23 cellular contexts compared by ENCODE assay signal in the genomic region with DNA sequence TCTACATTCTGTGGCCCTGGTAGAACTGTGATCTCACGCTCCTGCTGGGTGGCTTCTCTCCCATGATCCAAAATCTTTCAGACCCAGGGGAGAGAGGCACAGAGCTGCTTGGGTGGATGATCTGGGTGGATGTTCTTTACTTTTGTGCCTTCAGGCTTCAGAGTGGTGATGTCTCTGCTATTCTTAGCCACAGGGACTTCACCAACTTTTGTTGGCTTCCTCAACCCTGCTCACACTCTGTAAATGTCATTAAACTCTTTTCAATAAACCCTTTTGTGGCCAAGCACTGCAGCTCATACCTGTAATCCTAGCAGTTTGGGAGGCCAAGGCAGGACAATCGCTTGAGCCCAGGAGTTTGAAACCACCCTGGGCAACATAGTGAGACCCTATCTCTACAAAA. TPM values are rescaled to one million over a fixed set of nuclear protein-coding genes. Genes with fewer than 3 reads are reported as not detected.
DNase-seq lines count a peak whose midpoint lies in the region; ATAC-seq and TF ChIP-seq lines count a peak whose summit lies in the region.
"Had no signal": no experiment of that assay in that cellular context is flagged by ENCODE, and none has a peak within 500 bp of the region (broad histone marks: within the 10 kb centered on the region; RNA-seq: fewer than 3 reads in every experiment).

No MANE protein-coding gene starts in this region.

- no peak overlapping the region for H3K4me3 ChIP-seq in upper lobe of right lung
- H3K4me3 ChIP-seq: A549, BLaER1, GM23248 had no signal

- H3K79me1 ChIP-seq in H9 (ENCODE audit: insufficient read depth, low read depth, low read length, poor library complexity, severe bottlenecking) = no peaks in the 10 kb centered on the region

- H4K5ac ChIP-seq in H9 (ENCODE audit: insufficient read length, low read depth, low read length) = no peak overlapping the region

- no peak overlapping the region for H3T11ph ChIP-seq in H9 (ENCODE audit: low read length)

- no peak overlapping the region for H3K56ac ChIP-seq in H9 (ENCODE audit: insufficient read length, low read depth, low read length)

- H3K4me3 Mint-ChIP-seq in dendritic cell treated with granulocyte-macrophage colony-stimulating factor and Interleukin-4, amounts not matched to agents 40 ng/mL and 50 ng/mL, for 4 days = no peak overlapping the region
- H3K4me3 Mint-ChIP-seq in stimulated activated effector memory CD8-positive, alpha-beta T cell treated with anti-CD3 and anti-CD28 coated beads, Interleukin-12 subunit alpha, Interleukin-12 subunit beta, amount 100 ng/mL, for 72 hours = no peak overlapping the region
- H3K4me3 Mint-ChIP-seq in H9 = no peak overlapping the region
- H3K4me3 Mint-ChIP-seq: CD14-positive monocyte; CD4-positive, alpha-beta memory T cell; HFFc6 had no signal

- H3K4me1 Mint-ChIP-seq in dendritic cell treated with granulocyte-macrophage colony-stimulating factor and Interleukin-4, amounts not matched to agents 40 ng/mL and 50 ng/mL, for 4 days (ENCODE audit: low read depth) = peaks cover 49% of the 10 kb centered on the region
- no peaks in the 10 kb centered on the region for H3K4me1 Mint-ChIP-seq in stimulated activated effector memory CD8-positive, alpha-beta T cell treated with anti-CD3 and anti-CD28 coated beads, Interleukin-12 subunit alpha, Interleukin-12 subunit beta, amount 100 ng/mL, for 72 hours
- no peaks in the 10 kb centered on the region for H3K4me1 Mint-ChIP-seq in H9
- H3K4me1 Mint-ChIP-seq: CD4-positive, alpha-beta memory T cell had no signal

- no peak overlapping the region for H3K14ac ChIP-seq in H9 (ENCODE audit: insufficient read depth, low read length)

- H3K4me2 ChIP-seq in H9 (ENCODE audit: insufficient read depth, insufficient read length, low read length) = no peak overlapping the region
- H3K4me2 ChIP-seq: A549, BLaER1 had no signal

- intact Hi-C loops in dendritic cell treated with granulocyte-macrophage colony-stimulating factor and Interleukin-4, amounts not matched to agents 40 ng/mL and 50 ng/mL, for 4 days (cut with micrococcal nuclease) = no loop called here
- intact Hi-C loops in upper lobe of right lung (cut with DNase I) = no loop called here

- H2AFZ ChIP-seq in H9 (ENCODE audit: low read length) = no peak overlapping the region
- H2AFZ ChIP-seq: GM23248 had no signal

- no CpG with 5 or more reads among the region's 2 CpGs for WGBS in H9 (ENCODE audit: extremely low coverage, insufficient read length, low lambda C conversion rate)

- no peak for ATAC-seq in stimulated activated effector memory CD8-positive, alpha-beta T cell treated with anti-CD3 and anti-CD28 coated beads, Interleukin-12 subunit alpha, Interleukin-12 subunit beta, amount 100 ng/mL, for 72 hours
- no peak for ATAC-seq in GM18517 (IDR thresholded peaks at IDR 0.05; ENCODE audit: unreplicated experiment)
- no peak for ATAC-seq in upper lobe of right lung
- ATAC-seq: A549, HCT116, HepG2 had no signal

- H3K79me2 ChIP-seq in H9 (ENCODE audit: insufficient read depth, low read length) = no peaks in the 10 kb centered on the region

- no peak overlapping the region for H4K8ac ChIP-seq in H9 (replicated peaks; ENCODE audit: insufficient read length, low read depth, low read length)

- no peak overlapping the region for H3K4ac ChIP-seq in H9 (ENCODE audit: low read depth, low read length)

- no peaks in the 10 kb centered on the region for H3K27me3 Mint-ChIP-seq in dendritic cell treated with granulocyte-macrophage colony-stimulating factor and Interleukin-4, amounts not matched to agents 40 ng/mL and 50 ng/mL, for 4 days
- peaks cover 40% of the 10 kb centered on the region for H3K27me3 Mint-ChIP-seq in H9 (ENCODE audit: low read depth)
- H3K27me3 Mint-ChIP-seq: CD4-positive, alpha-beta memory T cell had no signal

- H2BK12ac ChIP-seq in H9 (ENCODE audit: insufficient read length, low read depth, low read length) = no peak overlapping the region

- H3K9me3 Mint-ChIP-seq in dendritic cell treated with granulocyte-macrophage colony-stimulating factor and Interleukin-4, amounts not matched to agents 40 ng/mL and 50 ng/mL, for 4 days = peaks cover 16% of the 10 kb centered on the region
- H3K9me3 Mint-ChIP-seq in stimulated activated effector memory CD8-positive, alpha-beta T cell treated with anti-CD3 and anti-CD28 coated beads, Interleukin-12 subunit alpha, Interleukin-12 subunit beta, amount 100 ng/mL, for 72 hours = peaks cover 9% of the 10 kb centered on the region
- H3K9me3 Mint-ChIP-seq in H9 = peaks cover 24 to 25% of the 10 kb centered on the region in 2 experiments

- H3K27me3 ChIP-seq in H9 (ENCODE audit: insufficient read depth, low read length) (no peaks in the 10 kb centered on the region; the same call in 1 of the 2 replicates), upper lobe of right lung (no peaks in the 10 kb centered on the region)
- H3K27me3 ChIP-seq: BLaER1 had no signal

- H3K27ac ChIP-seq in H9 (ENCODE audit: insufficient read length, low read depth, low read length) (no peak overlapping the region), upper lobe of right lung (no peak overlapping the region)
- H3K27ac ChIP-seq: 22Rv1, A549, BLaER1, GM23248 had no signal

- H3K23me2 ChIP-seq in H9 (ENCODE audit: insufficient read length, low read depth, low read length, poor library complexity, severe bottlenecking) = no peaks in the 10 kb centered on the region

- H3K9me3 ChIP-seq in H9 (ENCODE audit: control insufficient read depth, low read depth, low read length) (no peaks in the 10 kb centered on the region), upper lobe of right lung (no peaks in the 10 kb centered on the region)

- no peak overlapping the region for H3K9ac ChIP-seq in H9 (ENCODE audit: extremely low read depth, insufficient read length, low read length)
- H3K9ac ChIP-seq: BLaER1, GM23248 had no signal

- H3K4me1 ChIP-seq in H9 (ENCODE audit: insufficient read depth, low read length) (no peaks in the 10 kb centered on the region), upper lobe of right lung (no peaks in the 10 kb centered on the region)
- H3K4me1 ChIP-seq: A549, BLaER1 had no signal

- no peaks in the 10 kb centered on the region for H4K20me1 ChIP-seq in H9 (ENCODE audit: control insufficient read depth, insufficient read depth, insufficient read length)
- H4K20me1 ChIP-seq: BLaER1 had no signal

- H3K18ac ChIP-seq in H9 (ENCODE audit: insufficient read length, low read depth, low read length) = no peak overlapping the region

- H2BK5ac ChIP-seq in H9 (ENCODE audit: insufficient read length, low read length) = no peak overlapping the region

- H3K36me3 Mint-ChIP-seq in dendritic cell treated with granulocyte-macrophage colony-stimulating factor and Interleukin-4, amounts not matched to agents 40 ng/mL and 50 ng/mL, for 4 days (ENCODE audit: low read depth) = peaks cover 85% of the 10 kb centered on the region
- H3K36me3 Mint-ChIP-seq in stimulated activated effector memory CD8-positive, alpha-beta T cell treated with anti-CD3 and anti-CD28 coated beads, Interleukin-12 subunit alpha, Interleukin-12 subunit beta, amount 100 ng/mL, for 72 hours = peaks cover 6% of the 10 kb centered on the region
- peaks cover 2 to 10% (median 6%) of the 10 kb centered on the region in 3 experiments; a peak in 4 of 7 replicates for H3K36me3 Mint-ChIP-seq in H9 (ENCODE audit: insufficient read depth in 1 of 3, low read depth in 3 of 3)
- H3K36me3 Mint-ChIP-seq: IgD-negative memory B cell had no signal

- no peak overlapping the region for H3K23ac ChIP-seq in H9 (ENCODE audit: insufficient read length, low read depth, low read length)

- H2BK120ac ChIP-seq in H9 (ENCODE audit: low read depth, low read length, poor library complexity, severe bottlenecking) = no peak overlapping the region

- H2BK15ac ChIP-seq in H9 (ENCODE audit: low read depth, low read length) = no peak overlapping the region

- peak overlapping the region; percentile 62 for H3K27ac Mint-ChIP-seq in dendritic cell treated with granulocyte-macrophage colony-stimulating factor and Interleukin-4, amounts not matched to agents 40 ng/mL and 50 ng/mL, for 4 days
- peak overlapping the region; percentile 23 for H3K27ac Mint-ChIP-seq in stimulated activated effector memory CD8-positive, alpha-beta T cell treated with anti-CD3 and anti-CD28 coated beads, Interleukin-12 subunit alpha, Interleukin-12 subunit beta, amount 100 ng/mL, for 72 hours
- H3K27ac Mint-ChIP-seq in H9 = peak overlapping the region in 1 of 3 experiments; percentile 9; a peak in 1 of 7 replicates
- H3K27ac Mint-ChIP-seq: HFFc6 had no signal

- TF ChIP-seq CTCF in H9 (conservative IDR thresholded peaks at IDR 0.05) (no peak), upper lobe of right lung (IDR thresholded peaks at IDR 0.05) (no peak)

- no peak overlapping the region for H2BK20ac ChIP-seq in H9 (ENCODE audit: low read depth, low read length, poor library complexity, severe bottlenecking)

- no peak overlapping the region for H4K91ac ChIP-seq in H9 (ENCODE audit: insufficient read length, low read depth, low read length)

- H2AK5ac ChIP-seq in H9 (ENCODE audit: insufficient read length, low read length) = no peak overlapping the region

- H3K36me3 ChIP-seq in upper lobe of right lung = no peaks in the 10 kb centered on the region
- H3K36me3 ChIP-seq: BLaER1 had no signal

- peak; percentile 17 for DNase-seq in activated effector memory CD4-positive, alpha-beta T cell treated with anti-CD3 and anti-CD28 coated beads, Interleukin-2, amount 50 U/mL, for 16 hours
- DNase-seq in activated effector memory CD4-positive, alpha-beta T cell treated with Interleukin-2 at 50 U/mL for 16 hours = no peak
- no peak for DNase-seq in stimulated activated effector memory CD8-positive, alpha-beta T cell treated with anti-CD3 and anti-CD28 coated beads, Interleukin-12 subunit alpha, Interleukin-12 subunit beta, amount 100 ng/mL, for 72 hours (ENCODE audit: low spot score in 2 of 2)
- DNase-seq in H9 = no peak
- no peak for DNase-seq in upper lobe of right lung
- DNase-seq: AML-193; CD4-positive, alpha-beta memory T cell; DMS153; DMS79; GDM1; GM23248; HFFc6 had no signal

RNA-seq across cellular contexts. Expression of a gene that starts 7.6 kb away (rescaled TPM):
- not detected in 2 replicates for total RNA-seq in H9 (2021)
- 12.6 TPM for total RNA-seq in upper lobe of right lung
- total RNA-seq: Daoy, GM23248, H4, HepG2, HFFc6 had no signal

RNA-seq across cellular contexts. Expression of a gene that starts 28.5 kb away (rescaled TPM):
- total RNA-seq in H9 (2021) (0.13 TPM in 1 of 2 replicates, not detected in the other), upper lobe of right lung (6.8 TPM)
- total RNA-seq: Daoy, GM23248, H4, HepG2, HFFc6 had no signal

RNA-seq across cellular contexts. Expression of a gene that starts 36.6 kb away (rescaled TPM):
- 6.1 and 6.8 TPM in 2 replicates for total RNA-seq in H9 (2021)
- 10.1 TPM for total RNA-seq in upper lobe of right lung
- total RNA-seq: GM23248 had no signal

RNA-seq across cellular contexts. Expression of a gene that starts 42.2 kb away (rescaled TPM):
- total RNA-seq in H9 (2021) = not detected in 2 replicates
- 1.3 TPM for total RNA-seq in upper lobe of right lung
- total RNA-seq: CD4-positive, alpha-beta memory T cell; Daoy; GM23248; HFFc6 had no signal

RNA-seq across cellular contexts. Expression of a gene that starts 49.6 kb away (rescaled TPM):
- total RNA-seq in H9 (2021) = 3.3 and 4.9 TPM in 2 replicates
- 42.6 TPM for total RNA-seq in upper lobe of right lung
- total RNA-seq: CD4-positive, alpha-beta memory T cell; Daoy; GM23248; H4; HepG2; HFFc6 had no signal

Comparison
In these comparisons a context has a peak if more than half of its experiments do, and no peak if none do; other contexts are left out.
1. RNA of a gene that starts 7.6 kb away (total RNA-seq): 12.6 TPM in upper lobe of right lung (single experiment); not detected in H9; every median in the first group is over 10 times any median in the second.